In genomic region chr5:72093231-72093630, GRCh38 we compare ENCODE assay signal across 1 cellular context.
TF ChIP-seq lines count a peak whose summit lies in the region.

No MANE protein-coding gene starts in this region.

TF ChIP-seq in K562, 482 proteins besides CTCF, POLR2A, EP300 and RAD21:
- TF ChIP-seq, protein P1, sequence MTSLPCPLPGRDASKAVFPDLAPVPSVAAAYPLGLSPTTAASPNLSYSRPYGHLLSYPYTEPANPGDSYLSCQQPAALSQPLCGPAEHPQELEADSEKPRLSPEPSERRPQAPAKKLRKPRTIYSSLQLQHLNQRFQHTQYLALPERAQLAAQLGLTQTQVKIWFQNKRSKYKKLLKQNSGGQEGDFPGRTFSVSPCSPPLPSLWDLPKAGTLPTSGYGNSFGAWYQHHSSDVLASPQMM (CRISPR knock-in tag; IDR thresholded peaks at IDR 0.05): no peak
- TF ChIP-seq FOSL1 (tag; conservative IDR thresholded peaks at IDR 0.05) (peak; percentile 56), KDM4B (IDR thresholded peaks at IDR 0.05; ENCODE audit: borderline replicate concordance in 2 of 2, low read depth in 1 of 2) (no peak), SMAD1 (IDR thresholded peaks at IDR 0.05; ENCODE audit: low read depth, low read length, partially characterized antibody) (no peak), CREM (IDR thresholded peaks at IDR 0.05; ENCODE audit: low read depth) (no peak), MYNN (IDR thresholded peaks at IDR 0.05) (no peak), MYNN (CRISPR knock-in tag; IDR thresholded peaks at IDR 0.05) (no peak), SPI1 (IDR thresholded peaks at IDR 0.05; ENCODE audit: borderline replicate concordance, low read depth, low read length) (no peak), KAT8 (IDR thresholded peaks at IDR 0.05; ENCODE audit: low read depth) (no peak), ZNF165 (CRISPR knock-in tag; IDR thresholded peaks at IDR 0.05; ENCODE audit: borderline replicate concordance) (no peak)
- TF ChIP-seq, protein P2, sequence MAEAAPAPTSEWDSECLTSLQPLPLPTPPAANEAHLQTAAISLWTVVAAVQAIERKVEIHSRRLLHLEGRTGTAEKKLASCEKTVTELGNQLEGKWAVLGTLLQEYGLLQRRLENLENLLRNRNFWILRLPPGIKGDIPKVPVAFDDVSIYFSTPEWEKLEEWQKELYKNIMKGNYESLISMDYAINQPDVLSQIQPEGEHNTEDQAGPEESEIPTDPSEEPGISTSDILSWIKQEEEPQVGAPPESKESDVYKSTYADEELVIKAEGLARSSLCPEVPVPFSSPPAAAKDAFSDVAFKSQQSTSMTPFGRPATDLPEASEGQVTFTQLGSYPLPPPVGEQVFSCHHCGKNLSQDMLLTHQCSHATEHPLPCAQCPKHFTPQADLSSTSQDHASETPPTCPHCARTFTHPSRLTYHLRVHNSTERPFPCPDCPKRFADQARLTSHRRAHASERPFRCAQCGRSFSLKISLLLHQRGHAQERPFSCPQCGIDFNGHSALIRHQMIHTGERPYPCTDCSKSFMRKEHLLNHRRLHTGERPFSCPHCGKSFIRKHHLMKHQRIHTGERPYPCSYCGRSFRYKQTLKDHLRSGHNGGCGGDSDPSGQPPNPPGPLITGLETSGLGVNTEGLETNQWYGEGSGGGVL (CRISPR knock-in tag; IDR thresholded peaks at IDR 0.05): no peak
- TF ChIP-seq, protein P3, sequence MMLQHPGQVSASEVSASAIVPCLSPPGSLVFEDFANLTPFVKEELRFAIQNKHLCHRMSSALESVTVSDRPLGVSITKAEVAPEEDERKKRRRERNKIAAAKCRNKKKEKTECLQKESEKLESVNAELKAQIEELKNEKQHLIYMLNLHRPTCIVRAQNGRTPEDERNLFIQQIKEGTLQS (IDR thresholded peaks at IDR 0.05): 0 out of 2 replicates have a peak, but pooled peaks have one; percentile 12
- TF ChIP-seq, protein P3 (CRISPR knock-in tag; conservative IDR thresholded peaks at IDR 0.05): no peak
TF ChIP-seq in K562: peak in this region for 2.
